Comparison of ENCODE assay signal across 11 cellular contexts in genomic region chr2:240893363-240893828, GRCh38. TPM values are rescaled to one million over a fixed set of nuclear protein-coding genes. Genes with fewer than 3 reads are reported as not detected.
DNase-seq lines count a peak whose midpoint lies in the region; TF ChIP-seq lines count a peak whose summit lies in the region.
"Had no signal": no experiment of that assay in that cellular context is flagged by ENCODE, and none has a peak within 500 bp of the region (broad histone marks: within the 10 kb centered on the region; RNA-seq: fewer than 3 reads in every experiment).

No MANE protein-coding gene starts in this region.

- H3K27ac Mint-ChIP-seq in endothelial cell (ENCODE audit: unreplicated experiment) = no peak overlapping the region
- H3K27ac Mint-ChIP-seq: activated naive CD4-positive, alpha-beta T cell treated with anti-CD3 and anti-CD28 coated beads, Interleukin-2, amount 50 U/mL, for 72 hours had no signal

- WGBS in esophagus, 2 donors = 34 to 37% methylated on average over 17 of the region's 17 CpGs

- peaks cover 6 to 52% of the 10 kb centered on the region in 2 donors for H3K4me1 ChIP-seq in esophagus (ENCODE audit: control insufficient read depth in 2 of 2, insufficient read depth in 2 of 2, low read length in 1 of 2)

- H3K9me3 ChIP-seq in MG63 (no peaks in the 10 kb centered on the region), esophagus (ENCODE audit: control insufficient read depth in 2 of 2, insufficient read depth in 1 of 2, low read depth in 1 of 2, low read length in 1 of 2) (no peaks in the 10 kb centered on the region)

- peaks cover 2% of the 10 kb centered on the region for H3K27me3 Mint-ChIP-seq in endothelial cell (ENCODE audit: unreplicated experiment)

- H3K36me3 Mint-ChIP-seq in endothelial cell (ENCODE audit: low read depth, unreplicated experiment) = no peaks in the 10 kb centered on the region
- H3K36me3 Mint-ChIP-seq: activated naive CD4-positive, alpha-beta T cell treated with anti-CD3 and anti-CD28 coated beads, Interleukin-2, amount 50 U/mL, for 72 hours had no signal

- no peak overlapping the region for H3K4me3 ChIP-seq in MG63
- H3K4me3 ChIP-seq in esophagus (ENCODE audit: low read depth in 1 of 2, low read length in 2 of 2) = peak overlapping the region; percentile 76 to 82
- H3K4me3 ChIP-seq in skin epidermis = peak overlapping the region in 4 of 7 experiments; percentile 9 to 28 (median 18)

- DNase-seq in GM10266 (ENCODE audit: extremely low spot score) (peak; percentile 64), MG63 (peak; percentile 90), NCI-H2081 (lab: John Stamatoyannopoulos, UW) (no peak), hepatic stellate cell (ENCODE audit: low spot score) (no peak), endothelial cell (ENCODE audit: low spot score) (no peak), SW 1271 (lab: John Stamatoyannopoulos, UW) (no peak)
- DNase-seq: NCI-H524 treated with DMSO at 0.1 percent for 48 hours had no signal

- H3K4me3 Mint-ChIP-seq in endothelial cell (ENCODE audit: unreplicated experiment) = no peak overlapping the region

- TF ChIP-seq CTCF in GM10266 (IDR thresholded peaks at IDR 0.05; ENCODE audit: control insufficient read depth, insufficient read depth, low read depth, missing control alignments) (no peak), endothelial cell (IDR thresholded peaks at IDR 0.05; ENCODE audit: unreplicated experiment) (no peak)

- H3K27me3 ChIP-seq in MG63 (no peaks in the 10 kb centered on the region), esophagus (ENCODE audit: control insufficient read depth in 1 of 2, insufficient read depth in 2 of 2, low read length in 2 of 2) (no peaks in the 10 kb centered on the region)

- no peaks in the 10 kb centered on the region for H3K9me3 Mint-ChIP-seq in endothelial cell (ENCODE audit: unreplicated experiment)
- H3K9me3 Mint-ChIP-seq: activated naive CD4-positive, alpha-beta T cell treated with anti-CD3 and anti-CD28 coated beads, Interleukin-2, amount 50 U/mL, for 72 hours had no signal

- H3K36me3 ChIP-seq in MG63 (no peaks in the 10 kb centered on the region), esophagus (ENCODE audit: control insufficient read depth in 2 of 2, insufficient read depth in 2 of 2, low read length in 1 of 2) (peaks cover 0 to 24% of the 10 kb centered on the region in 2 donors)

- peaks cover 2% of the 10 kb centered on the region for H3K4me1 Mint-ChIP-seq in endothelial cell (ENCODE audit: unreplicated experiment)

- H3K27ac ChIP-seq in esophagus (ENCODE audit: low read depth in 2 of 2, low read length in 1 of 2) = peak overlapping the region; percentile 72 to 99
- peak overlapping the region in 13 of 21 experiments; percentile 17 to 77 (median 41) for H3K27ac ChIP-seq in skin epidermis

RNA-seq across cellular contexts. Expression of gene MAB21L4, which starts 2.6 kb away (rescaled TPM):
- total RNA-seq in MG63 (2014; rRNA removed; shearing (Covaris generic); ENCODE audit: low replicate concordance) = not detected in 2 replicates
- polyA plus RNA-seq in esophagus = 100 to 1,000 TPM; 181 to 254 TPM
- total RNA-seq in endothelial cell (ENCODE audit: unreplicated experiment) = not detected
- total RNA-seq: activated naive CD4-positive, alpha-beta T cell treated with anti-CD3 and anti-CD28 coated beads, Interleukin-2, amount 50 U/mL, for 72 hours; sciatic nerve had no signal

RNA-seq across cellular contexts. Expression of gene CROCC2, which starts 12.7 kb away (rescaled TPM):
- not detected in 2 replicates for total RNA-seq in MG63 (2014; rRNA removed; shearing (Covaris generic); ENCODE audit: low replicate concordance)
- under 1 TPM; 0.12 to 0.16 TPM for polyA plus RNA-seq in esophagus
- total RNA-seq in endothelial cell (ENCODE audit: unreplicated experiment) = not detected
- total RNA-seq: activated naive CD4-positive, alpha-beta T cell treated with anti-CD3 and anti-CD28 coated beads, Interleukin-2, amount 50 U/mL, for 72 hours had no signal

RNA-seq across cellular contexts. Expression of gene AGXT, which starts 24.8 kb away (rescaled TPM):
- total RNA-seq in MG63 (2014; rRNA removed; shearing (Covaris generic); ENCODE audit: low replicate concordance) = not detected in 2 replicates
- not detected for polyA plus RNA-seq in esophagus
- not detected for total RNA-seq in endothelial cell (ENCODE audit: unreplicated experiment)
- total RNA-seq: activated naive CD4-positive, alpha-beta T cell treated with anti-CD3 and anti-CD28 coated beads, Interleukin-2, amount 50 U/mL, for 72 hours; sciatic nerve had no signal

Comparison
In these comparisons a context has a peak if more than half of its experiments do, and no peak if none do; other contexts are left out.
1. DNase-seq: peak in GM10266 (single experiment) and MG63 (single experiment); none in NCI-H2081 (0 of 2), hepatic stellate cell (single experiment), endothelial cell (single experiment) and SW 1271 (0 of 2).